21 cellular contexts compared by ENCODE assay signal in the genomic region with DNA sequence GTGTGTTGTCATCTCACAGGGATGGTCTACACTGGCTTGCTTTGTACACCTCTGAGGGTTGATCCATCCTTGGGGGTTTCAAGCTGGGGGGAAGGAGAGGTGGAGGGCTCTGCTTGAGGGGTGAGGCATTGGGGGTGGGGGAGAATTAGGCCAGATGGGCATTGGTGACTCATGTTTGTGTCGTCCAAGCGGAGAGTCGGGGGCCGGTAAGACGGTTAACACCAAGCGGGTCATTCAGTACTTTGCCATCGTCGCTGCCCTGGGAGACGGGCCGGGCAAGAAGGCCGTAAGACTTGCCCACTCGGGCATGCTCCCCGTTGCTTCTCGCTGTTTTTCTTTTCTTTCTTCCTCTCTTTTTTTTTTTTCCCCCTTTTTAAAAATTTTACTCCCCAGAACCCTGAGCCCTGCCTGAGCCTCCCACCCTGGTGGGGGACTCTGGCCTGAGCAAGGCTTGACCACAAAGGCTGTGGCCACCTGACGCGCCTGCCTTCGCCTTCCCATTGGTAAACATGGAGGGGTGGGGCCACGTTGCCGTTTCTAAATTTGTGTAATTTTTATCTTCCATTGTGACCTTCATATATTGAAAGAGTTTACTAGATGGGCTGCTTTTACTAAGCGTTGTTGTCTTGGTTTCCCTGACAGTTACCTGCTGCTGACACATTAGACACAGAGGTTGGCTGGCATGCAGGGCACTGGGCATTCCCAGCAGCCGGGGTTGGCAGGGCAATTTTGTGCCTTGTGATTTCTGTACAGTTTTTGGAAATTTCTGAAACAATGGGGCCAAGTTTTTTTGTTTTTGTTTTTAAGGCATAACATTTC. TPM values are rescaled to one million over a fixed set of nuclear protein-coding genes. Genes with fewer than 3 reads are reported as not detected.
DNase-seq lines count a peak whose midpoint lies in the region; ATAC-seq, FAIRE-seq and TF ChIP-seq lines count a peak whose summit lies in the region.
"Had no signal": no experiment of that assay in that cellular context is flagged by ENCODE, and none has a peak within 500 bp of the region (broad histone marks: within the 10 kb centered on the region; RNA-seq: fewer than 3 reads in every experiment).

No MANE protein-coding gene starts in this region.

- ATAC-seq in gastrocnemius medialis = no peak
- ATAC-seq in HG03432 (IDR thresholded peaks at IDR 0.05; ENCODE audit: unreplicated experiment) = no peak
- ATAC-seq: A549, HCT116 had no signal

- H3K27me3 ChIP-seq in WERI-Rb-1 (ENCODE audit: insufficient read depth, low read depth, severe bottlenecking) (no peaks in the 10 kb centered on the region), gastrocnemius medialis (peaks cover 0 to 7% (median 0%) of the 10 kb centered on the region in 3 donors), endodermal cell (ENCODE audit: control insufficient read depth, insufficient read depth, low read length, poor library complexity, severe bottlenecking) (no peaks in the 10 kb centered on the region)
- H3K27me3 ChIP-seq: BE2C, Peyer's patch had no signal

- H3K4me3 ChIP-seq in WERI-Rb-1 (ENCODE audit: low read depth, low read length) = no peak overlapping the region
- no peak overlapping the region for H3K4me3 ChIP-seq in kidney (ENCODE audit: low read length in 2 of 2)
- H3K4me3 ChIP-seq in gastrocnemius medialis = no peak overlapping the region
- H3K4me3 ChIP-seq in endodermal cell (ENCODE audit: low read length) = no peak overlapping the region
- H3K4me3 ChIP-seq: A549, Peyer's patch had no signal

- H3K9me3 ChIP-seq in WERI-Rb-1 (ENCODE audit: severe bottlenecking) (peaks cover 3% of the 10 kb centered on the region), kidney (ENCODE audit: control insufficient read depth in 1 of 2, low read length in 2 of 2) (no peaks in the 10 kb centered on the region), gastrocnemius medialis (no peaks in the 10 kb centered on the region), endodermal cell (ENCODE audit: control insufficient read depth, low read length) (no peaks in the 10 kb centered on the region)
- H3K9me3 ChIP-seq: A549, BE2C, Peyer's patch had no signal

- DNase-seq in WERI-Rb-1 (no peak), glutamatergic neuron (no peak), kidney (peak; percentile 62), gastrocnemius medialis (no peak), endodermal cell (no peak), NCI-H1436 treated with DMSO at 0.1 percent for 48 hours (lab: John Stamatoyannopoulos, UW) (no peak), NCI-H526 treated with DMSO at 0.1 percent for 48 hours (lab: John Stamatoyannopoulos, UW) (no peak)
- DNase-seq: BE2C, GOT3, NCI-H1092 treated with DMSO at 0.1 percent for 48 hours, NCI-H1694, NCI-H2081 treated with DMSO at 0.1 percent for 48 hours, NCI-H2171 treated with DMSO at 0.1 percent for 48 hours, NCI-H524 treated with DMSO at 0.1 percent for 48 hours, Peyer's patch had no signal

- H3K27me3 Mint-ChIP-seq in glutamatergic neuron (ENCODE audit: unreplicated experiment) = peaks cover 9% of the 10 kb centered on the region
- H3K27me3 Mint-ChIP-seq in endodermal cell (ENCODE audit: insufficient read depth) = peaks cover 24% of the 10 kb centered on the region

- peak overlapping the region; percentile 32 for H3K27ac ChIP-seq in WERI-Rb-1
- no peak overlapping the region for H3K27ac ChIP-seq in kidney (ENCODE audit: low read depth in 2 of 2, low read length in 2 of 2)
- H3K27ac ChIP-seq in gastrocnemius medialis = peak overlapping the region; percentile 89 to 99 (median 94)
- no peak overlapping the region for H3K27ac ChIP-seq in endodermal cell (ENCODE audit: low read depth, low read length)
- H3K27ac ChIP-seq: A549, KMS-11, Peyer's patch had no signal

- WGBS in endodermal cell (ENCODE audit: insufficient coverage in 1 of 2, insufficient read length in 1 of 2), 2 experiments = 93 to 96% methylated on average over 15 to 21 of the region's 21 CpGs

- peak overlapping the region; percentile 32 for H3K4me3 Mint-ChIP-seq in glutamatergic neuron (ENCODE audit: unreplicated experiment)
- H3K4me3 Mint-ChIP-seq in endodermal cell = no peak overlapping the region

- H3K9ac ChIP-seq in kidney (ENCODE audit: low read length in 2 of 2) (no peak overlapping the region), endodermal cell (ENCODE audit: extremely low read depth, low read length, poor library complexity, severe bottlenecking) (no peak overlapping the region)
- H3K9ac ChIP-seq: KMS-11 had no signal

- no peaks in the 10 kb centered on the region for H3K36me3 ChIP-seq in WERI-Rb-1
- no peaks in the 10 kb centered on the region for H3K36me3 ChIP-seq in kidney (ENCODE audit: control insufficient read depth in 1 of 2, insufficient read depth in 2 of 2, low read length in 2 of 2)
- H3K36me3 ChIP-seq in gastrocnemius medialis = no peaks in the 10 kb centered on the region
- H3K36me3 ChIP-seq in endodermal cell (ENCODE audit: control insufficient read depth, insufficient read depth, low read length) = no peaks in the 10 kb centered on the region
- H3K36me3 ChIP-seq: BE2C, Peyer's patch had no signal

- FAIRE-seq in kidney (lab: Jason Lieb, UNC) = no peak
- FAIRE-seq: A549, GM12892 had no signal

- H3K4me1 Mint-ChIP-seq in glutamatergic neuron (ENCODE audit: low read depth, unreplicated experiment) (peaks cover 23% of the 10 kb centered on the region), endodermal cell (peaks cover 12% of the 10 kb centered on the region)

- no peak overlapping the region for H3K27ac Mint-ChIP-seq in glutamatergic neuron (ENCODE audit: unreplicated experiment)
- H3K27ac Mint-ChIP-seq in endodermal cell = no peak overlapping the region

- intact Hi-C loops in kidney (cut with DNase I) (no loop called here), gastrocnemius medialis (cut with DNase I; ENCODE audit: low total_unique reads) (no loop called here)

- in situ Hi-C loops in gastrocnemius medialis (cut with MboI; ENCODE audit: low sequenced_read_pairs in 4 of 4) = no loop called here

- H3K9me3 Mint-ChIP-seq in glutamatergic neuron (ENCODE audit: unreplicated experiment) = peaks cover 5% of the 10 kb centered on the region
- H3K9me3 Mint-ChIP-seq in endodermal cell = no peaks in the 10 kb centered on the region

- no peak for TF ChIP-seq POLR2A in gastrocnemius medialis (IDR thresholded peaks at IDR 0.05)

- H3K4me1 ChIP-seq in kidney (ENCODE audit: control insufficient read depth in 1 of 2, insufficient read depth in 1 of 2, low read depth in 1 of 2, low read length in 2 of 2) = peaks cover 0 to 5% of the 10 kb centered on the region in 2 donors
- peaks cover 36 to 48% of the 10 kb centered on the region in 2 donors for H3K4me1 ChIP-seq in gastrocnemius medialis
- peaks cover 4% of the 10 kb centered on the region for H3K4me1 ChIP-seq in endodermal cell (ENCODE audit: control insufficient read depth, insufficient read depth, low read length)

- H3K36me3 Mint-ChIP-seq in glutamatergic neuron (ENCODE audit: unreplicated experiment) (no peaks in the 10 kb centered on the region), endodermal cell (ENCODE audit: low read depth) (no peaks in the 10 kb centered on the region)

- TF ChIP-seq CTCF in WERI-Rb-1 (IDR thresholded peaks at IDR 0.05; ENCODE audit: low read depth, low read length) = no peak
- TF ChIP-seq CTCF in glutamatergic neuron (IDR thresholded peaks at IDR 0.05; ENCODE audit: partially characterized antibody, unreplicated experiment) = no peak
- no peak for TF ChIP-seq CTCF in kidney (IDR thresholded peaks at IDR 0.05; ENCODE audit: borderline replicate concordance, extremely low read depth, insufficient read depth)
- no peak for TF ChIP-seq CTCF in gastrocnemius medialis (IDR thresholded peaks at IDR 0.05 in 4 of 5, conservative IDR thresholded peaks at IDR 0.05 in 1 of 5)
- no peak for TF ChIP-seq CTCF in endodermal cell (conservative IDR thresholded peaks at IDR 0.05)

RNA-seq across cellular contexts. Expression of gene MYH7B, which starts 26.8 kb away (rescaled TPM):
- 1.5 TPM for total RNA-seq in glutamatergic neuron (ENCODE audit: unreplicated experiment)
- total RNA-seq in kidney = 0.76 TPM
- 3.7 TPM for polyA plus RNA-seq in kidney (ENCODE audit: insufficient read depth, low read depth, low replicate concordance)
- total RNA-seq in gastrocnemius medialis = 1 to 10 TPM; 1.6 to 8.5 (median 3.3) TPM
- under 1 TPM; 0.37 to 0.49 TPM for total RNA-seq in endodermal cell
- 0.78 TPM for polyA plus RNA-seq in endodermal cell (2013, experiment 1 of 2)
- 0.62 TPM for polyA plus RNA-seq in endodermal cell (2013, experiment 2 of 2)
- total RNA-seq: HT1080 had no signal

RNA-seq across cellular contexts. Expression of gene GSS, which starts 26.9 kb away (rescaled TPM):
- total RNA-seq in glutamatergic neuron (ENCODE audit: unreplicated experiment) (28.2 TPM), kidney (54.9 TPM), gastrocnemius medialis (10 to 100 TPM; 14.1 to 33.0 (median 23.8) TPM), endodermal cell (10 to 100 TPM; 60.8 to 71.3 TPM)
- 71.5 TPM for polyA plus RNA-seq in kidney (ENCODE audit: insufficient read depth, low read depth, low replicate concordance)
- polyA plus RNA-seq in endodermal cell (2013, experiment 1 of 2) = 43.8 TPM
- polyA plus RNA-seq in endodermal cell (2013, experiment 2 of 2) = 41.5 TPM

Comparison
In these comparisons a context has a peak if more than half of its experiments do, and no peak if none do; other contexts are left out.
1. H3K27ac ChIP-seq: peak in WERI-Rb-1 (single experiment) and gastrocnemius medialis (4 of 4); none in kidney (0 of 2) and endodermal cell (single experiment).